In genomic region chr1:119968068-119968492, GRCh38 we compare ENCODE assay signal across 8 cellular contexts.
DNase-seq lines count a peak whose midpoint lies in the region; ATAC-seq and TF ChIP-seq lines count a peak whose summit lies in the region.

No MANE protein-coding gene starts in this region.

- H3K27me3 ChIP-seq in aorta (ENCODE audit: control insufficient read depth in 1 of 2, insufficient read depth in 2 of 2, low read length in 1 of 2): no peaks in the 10 kb centered on the region

- H3K36me3 ChIP-seq in aorta (ENCODE audit: control insufficient read depth in 1 of 2, insufficient read depth in 2 of 2, low read length in 1 of 2): peaks cover 2 to 9% of the 10 kb centered on the region in 2 donors

- intact Hi-C loops in aorta (cut with DNase I): no loop called here

- no peak overlapping the region for H3K27ac ChIP-seq in aorta (ENCODE audit: low read depth in 1 of 2, low read length in 2 of 2)

- peaks cover 9 to 11% of the 10 kb centered on the region in 2 donors for H3K4me1 ChIP-seq in aorta (ENCODE audit: control insufficient read depth in 1 of 2, insufficient read depth in 2 of 2, low read length in 2 of 2)

- H3K4me3 ChIP-seq in fibroblast of pulmonary artery (replicated peaks; ENCODE audit: low read depth, low read length) (no peak overlapping the region), aorta (ENCODE audit: low read length in 2 of 2) (no peak overlapping the region)

- no peaks in the 10 kb centered on the region for H3K9me3 ChIP-seq in aorta (ENCODE audit: control insufficient read depth, low read length)

- peak; percentile 46 for DNase-seq in SIG-M5 treated with dmso at 0.1 percent for 504 hours (lab: John Stamatoyannopoulos, UW; ENCODE audit: unreplicated experiment)
- DNase-seq in SIG-M5 (lab: John Stamatoyannopoulos, UW): no peak
- DNase-seq in OCI-M1 (lab: John Stamatoyannopoulos, UW): peak; percentile 89
- peak; percentile 70 for DNase-seq in activated T-cell treated with anti-CD3 and anti-CD28 coated beads for 4 hours
- peak; percentile 55 for DNase-seq in fibroblast of pulmonary artery (ENCODE audit: low read depth)
- peak; percentile 49 for DNase-seq in pons (ENCODE audit: low spot score)
- DNase-seq in aorta: peak in 1 of 2 donors; percentile 65

- 96 to 100% methylated on average over 1 of the region's 1 CpG for WGBS in aorta, 2 donors

- peak; percentile 81 for TF ChIP-seq CTCF in fibroblast of pulmonary artery (IDR thresholded peaks at IDR 0.05; ENCODE audit: low read length, missing control alignments)

- peak; percentile 88 for ATAC-seq in HG02885 (IDR thresholded peaks at IDR 0.05; ENCODE audit: poor library complexity, unreplicated experiment)
- peak; percentile 51 for ATAC-seq in aorta (ENCODE audit: low FRiP score)
